In the genomic region with DNA sequence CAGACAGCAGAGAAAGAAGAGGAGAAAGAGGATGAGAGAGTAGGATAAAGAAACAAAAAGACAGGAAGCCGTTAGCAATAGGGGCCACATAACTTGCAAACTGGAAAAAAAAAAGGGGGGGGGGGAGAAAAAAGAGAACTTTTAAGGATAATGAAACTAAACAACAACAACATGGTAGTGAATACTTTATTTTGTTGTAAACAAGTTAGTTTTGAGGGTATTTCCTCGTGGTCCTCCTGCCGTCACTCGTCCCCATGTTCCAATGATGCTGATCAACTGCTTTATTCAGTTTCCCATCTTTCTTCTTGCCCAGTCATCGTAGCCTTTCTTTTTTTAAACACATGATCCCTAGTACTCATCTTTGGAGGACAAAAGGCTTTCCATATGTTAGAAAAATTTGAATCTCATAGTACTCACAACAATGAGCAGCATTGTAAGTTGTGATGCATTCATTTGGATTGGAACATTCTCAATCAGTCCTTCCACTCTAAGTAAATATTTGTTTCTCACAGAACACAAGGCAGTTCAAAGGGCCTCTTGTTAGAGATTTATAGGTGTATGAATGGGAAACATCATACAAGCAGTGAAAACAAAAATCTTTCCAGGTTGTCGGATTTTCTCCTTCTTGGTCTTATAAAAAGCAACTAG, we compare ENCODE assay signal across 15 cellular contexts. TPM values are rescaled to one million over a fixed set of nuclear protein-coding genes. Genes with fewer than 3 reads are reported as not detected.
DNase-seq lines count a peak whose midpoint lies in the region; ATAC-seq, FAIRE-seq and TF ChIP-seq lines count a peak whose summit lies in the region.
"Had no signal": no experiment of that assay in that cellular context is flagged by ENCODE, and none has a peak within 500 bp of the region (broad histone marks: within the 10 kb centered on the region; RNA-seq: fewer than 3 reads in every experiment).

No MANE protein-coding gene starts in this region.

- no peak for ATAC-seq in HG02588 (IDR thresholded peaks at IDR 0.05; ENCODE audit: unreplicated experiment)
- ATAC-seq in esophagus mucosa = no peak
- no peak for ATAC-seq in GM18909 (IDR thresholded peaks at IDR 0.05; ENCODE audit: poor library complexity, unreplicated experiment)
- ATAC-seq: activated CD8-positive, alpha-beta T cell treated with anti-CD3 and anti-CD28 coated beads for 36 hours; activated naive CD4-positive, alpha-beta T cell treated with anti-CD3 and anti-CD28 coated beads, Interleukin-2, amount 50 U/mL, for 72 hours; natural killer cell had no signal

- no peak for TF ChIP-seq CTCF in neural progenitor cell (IDR thresholded peaks at IDR 0.05)

- no peak overlapping the region for H3K27ac ChIP-seq in neural progenitor cell

- peak; percentile 53 for FAIRE-seq in endometrium (lab: Jason Lieb, UNC)

- no peak overlapping the region for H3K4me3 ChIP-seq in neural progenitor cell
- H3K4me3 ChIP-seq: coronary artery had no signal

- no peaks in the 10 kb centered on the region for H3K9me3 ChIP-seq in neural progenitor cell (ENCODE audit: low read depth)

- no peaks in the 10 kb centered on the region for H3K9me3 Mint-ChIP-seq in neural progenitor cell
- H3K9me3 Mint-ChIP-seq: activated CD8-positive, alpha-beta T cell treated with anti-CD3 and anti-CD28 coated beads for 36 hours; activated naive CD4-positive, alpha-beta T cell treated with anti-CD3 and anti-CD28 coated beads, Interleukin-2, amount 50 U/mL, for 72 hours; CD8-positive, alpha-beta memory T cell; natural killer cell had no signal

- no peak overlapping the region for H3K9ac ChIP-seq in neural progenitor cell

- no peaks in the 10 kb centered on the region for H3K36me3 ChIP-seq in neural progenitor cell

- H3K27me3 ChIP-seq in neural progenitor cell = no peaks in the 10 kb centered on the region

- H2AFZ ChIP-seq in neural progenitor cell (replicated peaks) = no peak overlapping the region

- peaks cover 16% of the 10 kb centered on the region for H3K4me1 Mint-ChIP-seq in neural progenitor cell
- H3K4me1 Mint-ChIP-seq: CD8-positive, alpha-beta memory T cell; natural killer cell had no signal

- H3F3A ChIP-seq in neural progenitor cell (ENCODE audit: low read depth) = peaks cover 29% of the 10 kb centered on the region

- H3K27ac Mint-ChIP-seq in neural progenitor cell = no peak overlapping the region
- H3K27ac Mint-ChIP-seq: activated CD8-positive, alpha-beta T cell treated with anti-CD3 and anti-CD28 coated beads for 36 hours; activated naive CD4-positive, alpha-beta T cell treated with anti-CD3 and anti-CD28 coated beads, Interleukin-2, amount 50 U/mL, for 72 hours; CD8-positive, alpha-beta memory T cell; natural killer cell had no signal

- H3K4me3 Mint-ChIP-seq in neural progenitor cell = no peak overlapping the region
- H3K4me3 Mint-ChIP-seq: activated CD8-positive, alpha-beta T cell treated with anti-CD3 and anti-CD28 coated beads for 36 hours; CD8-positive, alpha-beta memory T cell; natural killer cell had no signal

- H3K4me1 ChIP-seq in neural progenitor cell = peaks cover 30% of the 10 kb centered on the region

- H3K79me2 ChIP-seq in neural progenitor cell (ENCODE audit: low read depth) = no peaks in the 10 kb centered on the region

- H3K4me2 ChIP-seq in neural progenitor cell = peak overlapping the region; percentile 51

- peaks cover 4% of the 10 kb centered on the region for H3K27me3 Mint-ChIP-seq in neural progenitor cell (ENCODE audit: insufficient read depth, low read depth)

- no peaks in the 10 kb centered on the region for H4K20me1 ChIP-seq in neural progenitor cell (ENCODE audit: low read depth)

- DNase-seq in DMS53 (lab: John Stamatoyannopoulos, UW) = peak; percentile 77
- peak; percentile 26 to 31 for DNase-seq in NCI-H1930 (lab: John Stamatoyannopoulos, UW)
- DNase-seq in neural progenitor cell (ENCODE audit: low spot score) = no peak
- no peak for DNase-seq in EL
- DNase-seq: activated CD8-positive, alpha-beta T cell treated with anti-CD3 and anti-CD28 coated beads for 36 hours; CD8-positive, alpha-beta memory T cell; natural killer cell; NCI-H524 treated with DMSO at 0.1 percent for 48 hours; T-helper 1 cell had no signal

- H3K36me3 Mint-ChIP-seq in neural progenitor cell = no peaks in the 10 kb centered on the region
- H3K36me3 Mint-ChIP-seq: activated naive CD4-positive, alpha-beta T cell treated with anti-CD3 and anti-CD28 coated beads, Interleukin-2, amount 50 U/mL, for 72 hours; CD8-positive, alpha-beta memory T cell; natural killer cell had no signal

RNA-seq across cellular contexts. Expression of gene TM4SF1, which starts 8.5 kb away (rescaled TPM):
- total RNA-seq in neural progenitor cell (ENCODE audit: low replicate concordance) (not detected in 2 replicates), esophagus mucosa (125 TPM)
- total RNA-seq: activated CD8-positive, alpha-beta T cell treated with anti-CD3 and anti-CD28 coated beads for 36 hours; activated naive CD4-positive, alpha-beta T cell treated with anti-CD3 and anti-CD28 coated beads, Interleukin-2, amount 50 U/mL, for 72 hours; natural killer cell had no signal

RNA-seq across cellular contexts. Expression of gene TM4SF18, which starts 35.5 kb away (rescaled TPM):
- total RNA-seq in neural progenitor cell (ENCODE audit: low replicate concordance) (not detected in 2 replicates), esophagus mucosa (0.76 TPM)
- total RNA-seq: activated CD8-positive, alpha-beta T cell treated with anti-CD3 and anti-CD28 coated beads for 36 hours; activated naive CD4-positive, alpha-beta T cell treated with anti-CD3 and anti-CD28 coated beads, Interleukin-2, amount 50 U/mL, for 72 hours; CD8-positive, alpha-beta memory T cell; natural killer cell had no signal

Comparison
In these comparisons a context has a peak if more than half of its experiments do, and no peak if none do; other contexts are left out.
1. DNase-seq: peak in DMS53 (single experiment) and NCI-H1930 (2 of 2); none in neural progenitor cell (single experiment) and EL (single experiment).
2. RNA of gene TM4SF1, which starts 8.5 kb away (total RNA-seq): 125 TPM in esophagus mucosa (single experiment); not detected in neural progenitor cell; every median in the first group is over 100 times any median in the second.